8 cellular contexts compared by ENCODE assay signal in the genomic region with DNA sequence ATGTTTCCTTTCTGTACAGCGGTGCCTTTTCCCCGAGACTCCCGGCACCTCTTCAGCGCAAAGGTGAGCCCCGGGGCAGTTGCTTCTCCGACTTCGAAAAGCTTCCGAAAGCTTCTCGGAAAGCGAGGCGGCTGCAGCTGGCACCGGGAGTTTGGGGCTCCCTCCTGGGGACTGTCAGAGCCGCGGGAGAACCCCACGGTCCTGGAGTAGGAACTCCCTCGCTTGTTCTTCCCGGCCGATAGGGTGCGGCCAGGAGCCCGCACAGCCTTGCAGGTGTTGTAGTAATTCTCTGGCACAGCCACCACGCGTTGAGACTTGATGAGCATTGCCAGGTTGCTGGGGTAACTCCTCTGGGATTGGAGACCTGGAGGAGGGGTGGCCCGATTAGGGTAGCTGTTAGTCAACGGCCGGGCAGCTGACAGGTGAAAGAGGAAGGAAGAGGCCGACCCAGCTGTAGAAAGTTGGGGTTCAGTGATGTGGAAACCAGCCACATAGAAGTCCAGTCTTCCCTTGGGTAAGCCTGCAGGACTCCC. TPM values are rescaled to one million over a fixed set of nuclear protein-coding genes. Genes with fewer than 3 reads are reported as not detected.
DNase-seq lines count a peak whose midpoint lies in the region; ATAC-seq and TF ChIP-seq lines count a peak whose summit lies in the region.

No MANE protein-coding gene starts in this region.

- H3K27me3 Mint-ChIP-seq in osteocyte (ENCODE audit: unreplicated experiment) = no peaks in the 10 kb centered on the region

- no peaks in the 10 kb centered on the region for H3K79me2 ChIP-seq in PC-9 (ENCODE audit: low read depth)

- H3K27ac Mint-ChIP-seq in osteocyte (ENCODE audit: unreplicated experiment) = peak overlapping the region; percentile 59

- H2AFZ ChIP-seq in PC-9 = peak overlapping the region; percentile 99

- no peaks in the 10 kb centered on the region for H3K27me3 ChIP-seq in PC-9 (ENCODE audit: insufficient read depth, low read depth)
- H3K27me3 ChIP-seq in upper lobe of right lung = no peaks in the 10 kb centered on the region

- H3F3A ChIP-seq in PC-9 (ENCODE audit: insufficient read depth, low read depth) = peaks cover 12% of the 10 kb centered on the region; the same call in 1 of the 2 replicates

- DNase-seq in EL = peak; percentile 48
- DNase-seq in KBM-7 = peak; percentile 83
- peak; percentile 77 to 88 for DNase-seq in PC-9
- peak; percentile 22 for DNase-seq in activated gamma-delta T cell treated with anti-CD3 and anti-CD28 coated beads, Interleukin-2, amount 50 U/mL, for 16 hours (ENCODE audit: low read depth)
- peak; percentile 79 for DNase-seq in Right ventricle myocardium inferior (ENCODE audit: missing footprints)
- no peak for DNase-seq in osteocyte (ENCODE audit: extremely low spot score, unreplicated experiment)
- peak; percentile 87 for DNase-seq in upper lobe of right lung

- 0 out of 2 replicates have a peak, but pooled peaks cover 1% of the 10 kb centered on the region for H3K36me3 ChIP-seq in PC-9 (ENCODE audit: low read depth)
- H3K36me3 ChIP-seq in upper lobe of right lung = peaks cover 11% of the 10 kb centered on the region

- no TSS peak for BruUV-seq in PC-9 (replicated peaks; lab: Mats Ljungman, UMichigan)

- POLR2A ChIA-PET in PC-9 (lab: Charles Lee; ENCODE audit: unreplicated experiment) = interaction anchor here (0.7 kb wide), 2 partner anchors 60 to 130 kb away, joined by 3 to 5 read pairs; no protein-coding TSS in a partner anchor

- H3K4me2 ChIP-seq in PC-9 = peak overlapping the region; percentile 89

- intact Hi-C loops in PC-9 (cut with micrococcal nuclease; ENCODE audit: unreplicated experiment) (loop anchor here (1.0 to 10.0 kb wide), 4 partner anchors 108 to 571 kb away; partner anchors contain the start of gene DEK), Right ventricle myocardium inferior (cut with DNase I) (loop anchor here (5.0 kb wide), 2 partner anchors 106 to 146 kb away; partner anchors contain the start of gene DEK), upper lobe of right lung (cut with DNase I) (no loop called here)

- peaks cover 6% of the 10 kb centered on the region for H3K36me3 Mint-ChIP-seq in osteocyte (ENCODE audit: unreplicated experiment)

- H3K4me3 Mint-ChIP-seq in osteocyte (ENCODE audit: unreplicated experiment) = peak overlapping the region; percentile 98

- peaks cover 25% of the 10 kb centered on the region for H3K4me1 ChIP-seq in PC-9 (replicated peaks; ENCODE audit: insufficient read depth)
- peaks cover 19% of the 10 kb centered on the region for H3K4me1 ChIP-seq in upper lobe of right lung

- H3K4me1 Mint-ChIP-seq in osteocyte (ENCODE audit: unreplicated experiment) = peaks cover 16% of the 10 kb centered on the region

- no peaks in the 10 kb centered on the region for H3K9me2 ChIP-seq in PC-9 (ENCODE audit: insufficient read depth)

- no peaks in the 10 kb centered on the region for H3K9me3 Mint-ChIP-seq in osteocyte (ENCODE audit: unreplicated experiment)

- ATAC-seq in GM21786 (IDR thresholded peaks at IDR 0.05; ENCODE audit: unreplicated experiment) = peak; percentile 39
- peak; percentile 19 for ATAC-seq in Right ventricle myocardium inferior
- ATAC-seq in upper lobe of right lung = peak; percentile 62

- CTCF ChIA-PET in PC-9 (lab: Charles Lee) = no interaction called here

- H3K9me3 ChIP-seq in PC-9 (ENCODE audit: insufficient read depth, low read depth) (no peaks in the 10 kb centered on the region), upper lobe of right lung (no peaks in the 10 kb centered on the region)

- H3K27ac ChIP-seq in PC-9 = peak overlapping the region; percentile 35
- peak overlapping the region; percentile 88 for H3K27ac ChIP-seq in upper lobe of right lung

- no peaks in the 10 kb centered on the region for H4K20me1 ChIP-seq in PC-9 (ENCODE audit: insufficient read depth)

- in situ Hi-C loops in KBM-7 (cut with MboI; ENCODE audit: low pct_unique_long_range_greater_than_20kb, low sequenced_read_pairs) = no loop called here

- H3K4me3 ChIP-seq in PC-9 = peak overlapping the region; percentile 89
- peak overlapping the region; percentile 93 for H3K4me3 ChIP-seq in upper lobe of right lung

- TF ChIP-seq CTCF in PC-9 (conservative IDR thresholded peaks at IDR 0.05) (no peak; the same call in 1 of the 2 replicates), osteocyte (IDR thresholded peaks at IDR 0.05) (peak; percentile 32), upper lobe of right lung (IDR thresholded peaks at IDR 0.05) (peak; percentile 23)

RNA-seq across cellular contexts. Expression of gene KDM1B, which starts 0.7 kb away (rescaled TPM):
- total RNA-seq in PC-9 (2021) = 15.6 and 21.5 TPM in 2 replicates
- total RNA-seq in Right ventricle myocardium inferior = 13.0 TPM
- 12.1 and 13.3 TPM in 2 replicates for total RNA-seq in osteocyte
- 19.6 TPM for total RNA-seq in upper lobe of right lung

RNA-seq across cellular contexts. Expression of gene TPMT, which starts 1.1 kb away (rescaled TPM):
- total RNA-seq in PC-9 (2021) = 7.0 and 10.5 TPM in 2 replicates
- 12.0 TPM for total RNA-seq in Right ventricle myocardium inferior
- total RNA-seq in osteocyte = 5.1 and 5.7 TPM in 2 replicates
- 13.6 TPM for total RNA-seq in upper lobe of right lung

RNA-seq across cellular contexts. Expression of gene NHLRC1, which starts 33.5 kb away (rescaled TPM):
- total RNA-seq in PC-9 (2021) (0.90 and 1.0 TPM in 2 replicates), Right ventricle myocardium inferior (1.2 TPM), osteocyte (1.0 and 1.5 TPM in 2 replicates), upper lobe of right lung (2.3 TPM)
